Comparison of ENCODE assay signal across 2 cellular contexts in the genomic region with DNA sequence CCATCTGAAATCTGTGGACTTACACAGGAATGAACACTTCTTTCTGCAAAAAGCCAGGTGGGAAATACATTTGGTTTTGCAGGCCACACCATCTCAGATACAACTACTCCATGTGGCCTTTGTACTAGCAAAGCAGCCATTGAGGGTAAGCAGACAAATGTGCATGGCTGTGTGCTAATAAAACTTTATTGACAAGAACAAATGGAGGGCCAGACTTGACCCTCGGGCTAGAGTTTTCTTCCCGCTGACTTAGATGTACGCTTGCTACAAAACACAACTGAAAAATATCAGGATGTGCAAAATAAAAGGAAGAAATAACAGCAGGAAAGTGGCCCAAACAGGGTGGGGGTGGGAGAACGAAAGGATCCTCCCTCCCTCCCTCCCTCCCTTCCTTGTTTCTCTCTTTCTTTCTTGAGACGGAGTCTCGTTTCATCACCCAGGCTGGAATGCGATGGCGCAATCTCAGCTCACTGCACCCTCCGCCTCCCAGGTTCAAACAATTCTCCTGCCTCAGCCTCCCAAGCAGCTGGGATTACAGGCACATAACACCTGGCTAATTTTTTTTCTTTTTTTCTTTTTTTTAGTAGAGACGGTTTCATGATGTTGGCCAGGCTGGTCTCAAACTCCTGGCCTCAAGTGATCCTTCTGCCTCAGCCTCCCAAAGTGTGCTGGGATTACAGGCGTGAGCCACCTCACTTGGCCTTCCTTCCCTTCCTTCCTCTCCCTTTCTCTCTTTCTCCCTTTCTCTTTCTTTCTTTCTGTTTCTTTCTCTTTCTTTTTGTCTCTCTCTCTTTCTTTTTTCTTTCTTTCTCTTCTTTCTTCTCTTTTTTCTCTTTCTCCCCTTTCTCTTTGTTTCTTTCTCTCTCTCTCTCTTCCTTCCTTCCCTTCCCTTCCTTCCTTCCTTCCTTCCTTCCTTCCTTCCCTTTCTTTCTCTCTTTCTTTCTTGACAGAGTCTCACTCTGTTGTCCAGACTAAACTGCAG.
TF ChIP-seq lines count a peak whose summit lies in the region.

No MANE protein-coding gene starts in this region.

TF ChIP-seq in HCT116, 20 proteins besides CTCF, POLR2A, EP300 and RAD21:
- TF ChIP-seq ZFX (IDR thresholded peaks at IDR 0.05) (no peak), YY1 (IDR thresholded peaks at IDR 0.05; ENCODE audit: extremely low read depth, insufficient replicate concordance, low read depth, low read length) (no peak), ZNF274 (IDR thresholded peaks at IDR 0.05; ENCODE audit: low read depth, low read length) (no peak), POLR2AphosphoS5 (IDR thresholded peaks at IDR 0.05; ENCODE audit: low read depth, low read length) (no peak), CEBPB (IDR thresholded peaks at IDR 0.05; ENCODE audit: low read depth) (peak; percentile 85), EZH2phosphoT487 (IDR thresholded peaks at IDR 0.05; ENCODE audit: borderline replicate concordance) (no peak), CBX3 (IDR thresholded peaks at IDR 0.05; ENCODE audit: low read depth) (no peak)
TF ChIP-seq in HCT116: peak in this region for 1.

TF ChIP-seq in K562, 482 proteins besides CTCF, POLR2A, EP300 and RAD21 (continues in another document):
- TF ChIP-seq SMAD1 (IDR thresholded peaks at IDR 0.05; ENCODE audit: low read depth, low read length, partially characterized antibody) (no peak), ZKSCAN1 (IDR thresholded peaks at IDR 0.05; ENCODE audit: low read depth, low read length) (0 out of 2 replicates have a peak, but pooled peaks have one; percentile 32), SMARCE1 (IDR thresholded peaks at IDR 0.05) (0 out of 2 replicates have a peak, but pooled peaks have one; percentile 23), NR2C1 (IDR thresholded peaks at IDR 0.05) (no peak), NR2C1 (tag; IDR thresholded peaks at IDR 0.05) (peak; percentile 20; the same call in 1 of the 2 replicates), TEAD1 (CRISPR knock-in tag; IDR thresholded peaks at IDR 0.05) (peak in 1 of 2 experiments; percentile 49; a peak in 1 of 4 replicates), ZNF561 (CRISPR knock-in tag; conservative IDR thresholded peaks at IDR 0.05) (no peak), TRIM24 (IDR thresholded peaks at IDR 0.05) (peak; percentile 87 to 90; a peak in 3 of 4 replicates), CEBPG (CRISPR knock-in tag; IDR thresholded peaks at IDR 0.05) (peak; percentile 86), CEBPG (tag; conservative IDR thresholded peaks at IDR 0.05 in 1 of 2, IDR thresholded peaks at IDR 0.05 in 1 of 2) (peak in 1 of 2 experiments; percentile 84; a peak in 2 of 4 replicates), CBFA2T2 (conservative IDR thresholded peaks at IDR 0.05) (no peak), KDM1A (IDR thresholded peaks at IDR 0.05) (no peak), NFRKB (IDR thresholded peaks at IDR 0.05; ENCODE audit: low read depth) (peak; percentile 70; the same call in 1 of the 2 replicates), MAZ (CRISPR knock-in tag; conservative IDR thresholded peaks at IDR 0.05 in 1 of 2, IDR thresholded peaks at IDR 0.05 in 1 of 2) (0 out of 4 replicates have a peak, but pooled peaks of 1 of the 2 experiments have one; percentile 25), TEAD4 (IDR thresholded peaks at IDR 0.05; ENCODE audit: low read length) (peak; percentile 42; the same call in 1 of the 2 replicates), TEAD4 (CRISPR knock-in tag; IDR thresholded peaks at IDR 0.05; ENCODE audit: borderline replicate concordance) (no peak), YY1 (IDR thresholded peaks at IDR 0.05; ENCODE audit: borderline replicate concordance in 1 of 3, control insufficient read depth in 1 of 3, extremely low read depth in 1 of 3, insufficient read depth in 3 of 3, insufficient read length in 1 of 3, insufficient replicate concordance in 2 of 3, low read depth in 1 of 3, low read length in 2 of 3) (peak in 1 of 3 experiments; percentile 46), DPF2 (IDR thresholded peaks at IDR 0.05) (peak; percentile 59; the same call in 1 of the 2 replicates), ESRRB (CRISPR knock-in tag; IDR thresholded peaks at IDR 0.05; ENCODE audit: borderline replicate concordance) (no peak), CXXC5 (CRISPR knock-in tag; IDR thresholded peaks at IDR 0.05) (0 out of 2 replicates have a peak, but pooled peaks have one; percentile 13), C11orf30 (IDR thresholded peaks at IDR 0.05; ENCODE audit: low read depth) (no peak), XRCC5 (IDR thresholded peaks at IDR 0.05; ENCODE audit: low read depth, low read length) (no peak), ZEB2 (IDR thresholded peaks at IDR 0.05) (0 out of 2 replicates have a peak, but pooled peaks have one; percentile 30), ARID1B (IDR thresholded peaks at IDR 0.05) (0 out of 2 replicates have a peak, but pooled peaks have one; percentile 14), CEBPB (tag; IDR thresholded peaks at IDR 0.05) (peak; percentile 84), SIN3A (IDR thresholded peaks at IDR 0.05; ENCODE audit: borderline replicate concordance in 2 of 2, control insufficient read depth in 1 of 2, low read depth in 2 of 2, low read length in 2 of 2) (no peak), CBX3 (IDR thresholded peaks at IDR 0.05; ENCODE audit: borderline replicate concordance in 1 of 2, low read length in 2 of 2) (peak in 1 of 2 experiments; percentile 67; a peak in 1 of 3 replicates), EP400 (IDR thresholded peaks at IDR 0.05) (peak; percentile 38)
- TF ChIP-seq, protein P1, sequence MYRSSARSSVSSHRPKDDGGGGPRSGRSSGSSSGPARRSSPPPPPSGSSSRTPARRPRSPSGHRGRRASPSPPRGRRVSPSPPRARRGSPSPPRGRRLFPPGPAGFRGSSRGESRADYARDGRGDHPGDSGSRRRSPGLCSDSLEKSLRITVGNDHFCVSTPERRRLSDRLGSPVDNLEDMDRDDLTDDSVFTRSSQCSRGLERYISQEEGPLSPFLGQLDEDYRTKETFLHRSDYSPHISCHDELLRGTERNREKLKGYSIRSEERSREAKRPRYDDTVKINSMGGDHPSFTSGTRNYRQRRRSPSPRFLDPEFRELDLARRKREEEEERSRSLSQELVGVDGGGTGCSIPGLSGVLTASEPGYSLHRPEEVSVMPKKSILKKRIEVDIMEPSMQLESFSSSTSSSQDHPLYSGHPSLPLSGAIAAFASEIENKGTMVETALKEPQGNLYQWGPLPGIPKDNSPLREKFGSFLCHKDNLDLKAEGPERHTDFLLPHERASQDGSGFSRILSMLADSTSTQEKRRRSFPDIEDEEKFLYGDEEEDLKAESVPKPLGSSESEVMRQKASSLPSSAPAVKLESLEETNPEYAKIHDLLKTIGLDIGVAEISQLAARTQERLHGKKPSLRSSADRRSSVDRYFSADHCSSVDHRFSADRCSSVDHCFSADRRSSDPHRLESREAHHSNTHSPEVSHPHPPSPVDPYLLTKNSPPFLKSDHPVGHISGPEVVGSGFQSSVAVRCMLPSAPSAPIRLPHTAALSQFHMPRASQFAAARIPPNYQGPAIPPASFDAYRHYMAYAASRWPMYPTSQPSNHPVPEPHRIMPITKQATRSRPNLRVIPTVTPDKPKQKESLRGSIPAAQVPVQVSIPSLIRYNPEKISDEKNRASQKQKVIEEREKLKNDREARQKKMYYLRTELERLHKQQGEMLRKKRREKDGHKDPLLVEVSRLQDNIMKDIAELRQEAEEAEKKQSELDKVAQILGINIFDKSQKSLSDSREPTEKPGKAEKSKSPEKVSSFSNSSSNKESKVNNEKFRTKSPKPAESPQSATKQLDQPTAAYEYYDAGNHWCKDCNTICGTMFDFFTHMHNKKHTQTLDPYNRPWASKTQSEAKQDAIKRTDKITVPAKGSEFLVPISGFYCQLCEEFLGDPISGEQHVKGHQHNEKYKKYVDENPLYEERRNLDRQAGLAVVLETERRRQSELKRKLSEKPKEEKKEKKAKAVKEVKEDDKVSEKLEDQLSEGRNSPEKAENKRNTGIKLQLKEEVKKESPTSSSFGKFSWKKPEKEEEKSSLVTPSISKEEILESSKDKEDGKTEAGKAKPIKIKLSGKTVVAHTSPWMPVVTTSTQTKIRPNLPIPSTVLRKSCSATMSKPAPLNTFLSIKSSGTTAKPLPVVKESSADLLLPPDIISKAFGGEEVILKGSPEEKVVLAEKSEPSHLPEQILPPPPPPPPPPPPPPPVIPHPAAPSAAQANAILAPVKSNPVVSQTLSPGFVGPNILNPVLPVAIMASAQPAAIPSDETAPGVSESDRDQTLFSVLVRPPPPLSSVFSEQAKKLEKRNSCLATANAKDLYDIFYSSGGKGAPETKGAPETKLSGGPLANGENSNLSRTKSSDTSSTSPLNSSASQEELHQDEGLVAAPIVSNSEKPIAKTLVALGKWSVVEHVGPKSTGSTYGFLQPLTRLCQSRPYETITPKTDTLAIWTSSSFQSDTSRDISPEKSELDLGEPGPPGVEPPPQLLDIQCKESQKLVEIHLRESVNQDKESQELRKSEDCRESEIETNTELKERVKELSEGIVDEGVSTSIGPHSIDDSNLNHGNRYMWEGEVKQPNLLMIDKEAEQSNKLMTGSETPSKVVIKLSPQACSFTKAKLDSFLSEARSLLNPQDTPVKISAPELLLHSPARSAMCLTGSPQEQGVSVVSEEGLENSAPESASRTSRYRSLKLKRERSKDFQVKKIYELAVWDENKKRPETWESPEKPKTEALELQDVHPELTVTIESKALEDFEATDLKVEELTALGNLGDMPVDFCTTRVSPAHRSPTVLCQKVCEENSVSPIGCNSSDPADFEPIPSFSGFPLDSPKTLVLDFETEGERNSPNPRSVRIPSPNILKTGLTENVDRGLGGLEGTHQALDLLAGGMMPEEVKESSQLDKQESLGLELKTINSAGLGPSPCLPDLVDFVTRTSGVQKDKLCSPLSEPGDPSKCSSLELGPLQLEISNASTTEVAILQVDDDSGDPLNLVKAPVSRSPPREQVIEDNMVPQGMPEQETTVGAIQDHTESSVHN (IDR thresholded peaks at IDR 0.05; ENCODE audit: borderline replicate concordance in 1 of 2, low read depth in 1 of 2) = 0 out of 4 replicates have a peak, but pooled peaks of 1 of the 2 experiments have one; percentile 25
- TF ChIP-seq, protein P2, sequence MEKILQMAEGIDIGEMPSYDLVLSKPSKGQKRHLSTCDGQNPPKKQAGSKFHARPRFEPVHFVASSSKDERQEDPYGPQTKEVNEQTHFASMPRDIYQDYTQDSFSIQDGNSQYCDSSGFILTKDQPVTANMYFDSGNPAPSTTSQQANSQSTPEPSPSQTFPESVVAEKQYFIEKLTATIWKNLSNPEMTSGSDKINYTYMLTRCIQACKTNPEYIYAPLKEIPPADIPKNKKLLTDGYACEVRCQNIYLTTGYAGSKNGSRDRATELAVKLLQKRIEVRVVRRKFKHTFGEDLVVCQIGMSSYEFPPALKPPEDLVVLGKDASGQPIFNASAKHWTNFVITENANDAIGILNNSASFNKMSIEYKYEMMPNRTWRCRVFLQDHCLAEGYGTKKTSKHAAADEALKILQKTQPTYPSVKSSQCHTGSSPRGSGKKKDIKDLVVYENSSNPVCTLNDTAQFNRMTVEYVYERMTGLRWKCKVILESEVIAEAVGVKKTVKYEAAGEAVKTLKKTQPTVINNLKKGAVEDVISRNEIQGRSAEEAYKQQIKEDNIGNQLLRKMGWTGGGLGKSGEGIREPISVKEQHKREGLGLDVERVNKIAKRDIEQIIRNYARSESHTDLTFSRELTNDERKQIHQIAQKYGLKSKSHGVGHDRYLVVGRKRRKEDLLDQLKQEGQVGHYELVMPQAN (IDR thresholded peaks at IDR 0.05; ENCODE audit: borderline replicate concordance) = no peak
- TF ChIP-seq, protein P3, sequence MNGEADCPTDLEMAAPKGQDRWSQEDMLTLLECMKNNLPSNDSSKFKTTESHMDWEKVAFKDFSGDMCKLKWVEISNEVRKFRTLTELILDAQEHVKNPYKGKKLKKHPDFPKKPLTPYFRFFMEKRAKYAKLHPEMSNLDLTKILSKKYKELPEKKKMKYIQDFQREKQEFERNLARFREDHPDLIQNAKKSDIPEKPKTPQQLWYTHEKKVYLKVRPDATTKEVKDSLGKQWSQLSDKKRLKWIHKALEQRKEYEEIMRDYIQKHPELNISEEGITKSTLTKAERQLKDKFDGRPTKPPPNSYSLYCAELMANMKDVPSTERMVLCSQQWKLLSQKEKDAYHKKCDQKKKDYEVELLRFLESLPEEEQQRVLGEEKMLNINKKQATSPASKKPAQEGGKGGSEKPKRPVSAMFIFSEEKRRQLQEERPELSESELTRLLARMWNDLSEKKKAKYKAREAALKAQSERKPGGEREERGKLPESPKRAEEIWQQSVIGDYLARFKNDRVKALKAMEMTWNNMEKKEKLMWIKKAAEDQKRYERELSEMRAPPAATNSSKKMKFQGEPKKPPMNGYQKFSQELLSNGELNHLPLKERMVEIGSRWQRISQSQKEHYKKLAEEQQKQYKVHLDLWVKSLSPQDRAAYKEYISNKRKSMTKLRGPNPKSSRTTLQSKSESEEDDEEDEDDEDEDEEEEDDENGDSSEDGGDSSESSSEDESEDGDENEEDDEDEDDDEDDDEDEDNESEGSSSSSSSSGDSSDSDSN (IDR thresholded peaks at IDR 0.05; ENCODE audit: borderline replicate concordance in 1 of 2, low read depth in 2 of 2, low read length in 2 of 2) = no peak
- TF ChIP-seq, protein P4, sequence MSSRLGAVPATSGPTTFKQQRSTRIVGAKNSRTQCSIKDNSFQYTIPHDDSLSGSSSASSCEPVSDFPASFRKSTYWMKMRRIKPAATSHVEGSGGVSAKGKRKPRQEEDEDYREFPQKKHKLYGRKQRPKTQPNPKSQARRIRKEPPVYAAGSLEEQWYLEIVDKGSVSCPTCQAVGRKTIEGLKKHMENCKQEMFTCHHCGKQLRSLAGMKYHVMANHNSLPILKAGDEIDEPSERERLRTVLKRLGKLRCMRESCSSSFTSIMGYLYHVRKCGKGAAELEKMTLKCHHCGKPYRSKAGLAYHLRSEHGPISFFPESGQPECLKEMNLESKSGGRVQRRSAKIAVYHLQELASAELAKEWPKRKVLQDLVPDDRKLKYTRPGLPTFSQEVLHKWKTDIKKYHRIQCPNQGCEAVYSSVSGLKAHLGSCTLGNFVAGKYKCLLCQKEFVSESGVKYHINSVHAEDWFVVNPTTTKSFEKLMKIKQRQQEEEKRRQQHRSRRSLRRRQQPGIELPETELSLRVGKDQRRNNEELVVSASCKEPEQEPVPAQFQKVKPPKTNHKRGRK (tag; IDR thresholded peaks at IDR 0.05) = peak; percentile 70
- TF ChIP-seq, protein P5, sequence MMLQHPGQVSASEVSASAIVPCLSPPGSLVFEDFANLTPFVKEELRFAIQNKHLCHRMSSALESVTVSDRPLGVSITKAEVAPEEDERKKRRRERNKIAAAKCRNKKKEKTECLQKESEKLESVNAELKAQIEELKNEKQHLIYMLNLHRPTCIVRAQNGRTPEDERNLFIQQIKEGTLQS (IDR thresholded peaks at IDR 0.05) = peak; percentile 74
- TF ChIP-seq, protein P5 (CRISPR knock-in tag; conservative IDR thresholded peaks at IDR 0.05) = no peak
